Comparison of ENCODE assay signal across 9 cellular contexts in genomic region chr18:13548944-13549878, GRCh38.
DNase-seq lines count a peak whose midpoint lies in the region; ATAC-seq and TF ChIP-seq lines count a peak whose summit lies in the region.
"Had no signal": no experiment of that assay in that cellular context is flagged by ENCODE, and none has a peak within 500 bp of the region (broad histone marks: within the 10 kb centered on the region; RNA-seq: fewer than 3 reads in every experiment).

No MANE protein-coding gene starts in this region.

- no peak overlapping the region for H3K4me3 ChIP-seq in spleen
- no peak overlapping the region for H3K4me3 ChIP-seq in neuronal stem cell (ENCODE audit: low read length in 2 of 2)

- H3K9me3 ChIP-seq in spleen: no peaks in the 10 kb centered on the region
- H3K9me3 ChIP-seq in neuronal stem cell (replicated peaks in 1 of 2; ENCODE audit: control insufficient read depth in 2 of 2, insufficient read depth in 1 of 2, low read depth in 1 of 2, low read length in 2 of 2): no peaks in the 10 kb centered on the region

- H3K36me3 ChIP-seq in spleen: peaks cover 0 to 5% (median 0%) of the 10 kb centered on the region in 6 donors
- no peaks in the 10 kb centered on the region for H3K36me3 ChIP-seq in neuronal stem cell (replicated peaks in 1 of 2; ENCODE audit: control insufficient read depth in 2 of 2, insufficient read depth in 2 of 2, low read length in 2 of 2)

- H3K4me3 Mint-ChIP-seq in brain: peak overlapping the region in 4 of 5 experiments; percentile 3 to 44 (median 18)

- no peaks in the 10 kb centered on the region for H3K36me3 Mint-ChIP-seq in brain

- H4K91ac ChIP-seq in neuronal stem cell (ENCODE audit: low read depth, low read length, poor library complexity): no peak overlapping the region

- H3K4me2 ChIP-seq in neuronal stem cell (ENCODE audit: insufficient read depth, low read length, poor library complexity, severe bottlenecking): no peak overlapping the region

- peaks cover 8% of the 10 kb centered on the region for H3K27me3 Mint-ChIP-seq in brain

- no peak for DNase-seq in spleen
- no peak for DNase-seq in neuronal stem cell (ENCODE audit: low spot score)
- no peak for DNase-seq in SHP77 treated with DMSO at 0.1 percent for 48 hours (lab: John Stamatoyannopoulos, UW)
- no peak for DNase-seq in T-helper 9 cell
- DNase-seq in NCI-H187 treated with DMSO at 0.1 percent for 48 hours (lab: John Stamatoyannopoulos, UW): no peak
- DNase-seq: activated CD4-positive, alpha-beta T cell treated with anti-CD3 and anti-CD28 coated beads, Interleukin-2, amount 50 U/mL, for 1 hour had no signal

- no peak overlapping the region for H2AK5ac ChIP-seq in neuronal stem cell (ENCODE audit: low read depth, low read length)

- no peak overlapping the region for H2AFZ ChIP-seq in neuronal stem cell (ENCODE audit: low read length)

- no peaks in the 10 kb centered on the region for H3K9me3 Mint-ChIP-seq in brain

- no peak overlapping the region for H3K14ac ChIP-seq in neuronal stem cell (ENCODE audit: low read length)

- H3K27ac Mint-ChIP-seq in brain: peak overlapping the region in 4 of 5 experiments; percentile 1 to 83 (median 74)

- no peak for TF ChIP-seq CTCF in brain (conservative IDR thresholded peaks at IDR 0.05)
- no peak for TF ChIP-seq CTCF in spleen (IDR thresholded peaks at IDR 0.05 in 8 of 11, conservative IDR thresholded peaks at IDR 0.05 in 3 of 11)

- intact Hi-C loops in spleen (cut with DNase I; ENCODE audit: low total_unique reads): no loop called here

- H3K4me1 Mint-ChIP-seq in brain: peaks cover 46% of the 10 kb centered on the region

- H3K4ac ChIP-seq in neuronal stem cell (ENCODE audit: low read length): no peak overlapping the region

- H2BK5ac ChIP-seq in neuronal stem cell (ENCODE audit: low read length): no peak overlapping the region

- H2BK120ac ChIP-seq in neuronal stem cell (ENCODE audit: low read depth, low read length): no peak overlapping the region

- H3K27me3 ChIP-seq in spleen (replicated peaks in 1 of 7) (no peaks in the 10 kb centered on the region), neuronal stem cell (ENCODE audit: control insufficient read depth in 3 of 3, insufficient read depth in 3 of 3, low read depth in 1 of 3, low read length in 3 of 3) (peaks cover 0 to 6% (median 0%) of the 10 kb centered on the region in 3 experiments)

- no peak overlapping the region for H3K18ac ChIP-seq in neuronal stem cell (ENCODE audit: low read length)

- no peak overlapping the region for H4K8ac ChIP-seq in neuronal stem cell (ENCODE audit: low read depth, low read length)

- H3K79me1 ChIP-seq in neuronal stem cell (ENCODE audit: low read depth, low read length): no peaks in the 10 kb centered on the region

- no peak overlapping the region for H3K23ac ChIP-seq in neuronal stem cell (ENCODE audit: low read depth, low read length, poor library complexity)

- 38 to 56% (median 47%) methylated on average over 7 of the region's 7 CpGs for WGBS in spleen, 5 donors
- no CpG with 5 or more reads among the region's 7 CpGs for WGBS in neuronal stem cell (ENCODE audit: extremely low coverage in 2 of 2, insufficient read length in 2 of 2, insufficient replicate concordance in 1 of 2), 2 donors

- no peak overlapping the region for H2BK15ac ChIP-seq in neuronal stem cell (ENCODE audit: low read length)

- H3K9ac ChIP-seq in neuronal stem cell (ENCODE audit: low read depth, low read length, poor library complexity): no peak overlapping the region

- TF ChIP-seq POLR2A in spleen (IDR thresholded peaks at IDR 0.05): no peak

- H2BK12ac ChIP-seq in neuronal stem cell (ENCODE audit: low read length): no peak overlapping the region

- ATAC-seq in GM19328 (IDR thresholded peaks at IDR 0.05; ENCODE audit: unreplicated experiment) (peak; percentile 81), HG03064 (IDR thresholded peaks at IDR 0.05; ENCODE audit: low read depth, unreplicated experiment) (peak; percentile 93)

- H3K27ac ChIP-seq in spleen (peak overlapping the region in 5 of 8 donors; percentile 7 to 74 (median 36)), neuronal stem cell (replicated peaks; ENCODE audit: low read length) (no peak overlapping the region)

- peaks cover 0 to 24% (median 18%) of the 10 kb centered on the region in 6 donors for H3K4me1 ChIP-seq in spleen
- H3K4me1 ChIP-seq in neuronal stem cell (ENCODE audit: control insufficient read depth in 2 of 2, insufficient read depth in 1 of 2, low read depth in 1 of 2, low read length in 2 of 2): no peaks in the 10 kb centered on the region
